ENCODE assay signal across 10 cellular contexts in the genomic region with DNA sequence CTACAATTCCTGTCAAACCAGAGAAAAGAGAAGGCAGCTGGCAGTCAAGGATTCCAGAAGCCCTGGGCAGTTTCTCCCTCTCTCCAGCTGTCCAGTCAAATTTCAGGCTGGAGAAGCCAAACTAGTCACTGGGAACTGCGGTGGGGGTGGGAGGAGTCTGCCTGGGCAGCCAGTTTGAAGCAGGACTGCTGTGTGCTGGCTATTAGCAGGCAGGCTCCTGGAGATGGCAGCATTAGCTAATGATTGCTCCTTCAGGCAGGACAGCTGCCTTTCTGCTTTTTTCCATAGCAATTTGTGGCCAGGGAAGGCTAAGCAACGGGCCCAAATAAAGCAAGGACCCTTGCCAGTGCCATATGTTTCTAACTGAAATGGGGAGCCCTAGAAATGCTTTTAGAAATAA. TPM values are rescaled to one million over a fixed set of nuclear protein-coding genes. Genes with fewer than 3 reads are reported as not detected.
DNase-seq lines count a peak whose midpoint lies in the region; ATAC-seq and TF ChIP-seq lines count a peak whose summit lies in the region.
"Had no signal": no experiment of that assay in that cellular context is flagged by ENCODE, and none has a peak within 500 bp of the region (broad histone marks: within the 10 kb centered on the region; RNA-seq: fewer than 3 reads in every experiment).

No MANE protein-coding gene starts in this region.

- no peaks in the 10 kb centered on the region for H3K9me3 ChIP-seq in psoas muscle
- H3K9me3 ChIP-seq in stomach: no peaks in the 10 kb centered on the region
- no peaks in the 10 kb centered on the region for H3K9me3 ChIP-seq in uterus
- H3K9me3 ChIP-seq: tibial nerve had no signal

- no peak for TF ChIP-seq POLR2A in stomach (IDR thresholded peaks at IDR 0.05)
- TF ChIP-seq POLR2A in uterus (IDR thresholded peaks at IDR 0.05): no peak

- H3K36me3 ChIP-seq in psoas muscle (ENCODE audit: insufficient read depth in 1 of 2, low read depth in 1 of 2) (no peaks in the 10 kb centered on the region), stomach (no peaks in the 10 kb centered on the region), uterus (no peaks in the 10 kb centered on the region)
- H3K36me3 ChIP-seq: tibial nerve had no signal

- no peak for TF ChIP-seq EP300 in stomach (IDR thresholded peaks at IDR 0.05)

- 0 to 11% (median 3%) methylated on average over 2 of the region's 2 CpGs for WGBS in psoas muscle, 3 donors
- WGBS in stomach, 5 donors: 0 to 8% (median 4%) methylated on average over 2 of the region's 2 CpGs

- no peaks in the 10 kb centered on the region for H3K27me3 Mint-ChIP-seq in activated T-helper 1 cell treated with anti-CD3 and anti-CD28 coated beads, Interleukin-12 subunit alpha, Interleukin-12 subunit beta, Interleukin-2, Interleukin-4 antibody, amounts not matched to agents 30 ng/mL and 10 ng/mL and 1 ng/mL, durations not matched to agents 14 hours and 24 hours and 36 hours (ENCODE audit: insufficient read depth)

- H3K27me3 ChIP-seq in psoas muscle (ENCODE audit: insufficient read depth in 3 of 3, low read length in 2 of 3) (no peaks in the 10 kb centered on the region), stomach (no peaks in the 10 kb centered on the region), uterus (peaks cover 0 to 6% of the 10 kb centered on the region in 2 donors)

- no peaks in the 10 kb centered on the region for H3K9me3 Mint-ChIP-seq in activated T-helper 1 cell treated with anti-CD3 and anti-CD28 coated beads, Interleukin-12 subunit alpha, Interleukin-12 subunit beta, Interleukin-2, Interleukin-4 antibody, amounts not matched to agents 30 ng/mL and 10 ng/mL and 1 ng/mL, durations not matched to agents 14 hours and 24 hours and 36 hours

- DNase-seq in GM03348 (ENCODE audit: low spot score) (peak; percentile 75), RKO (ENCODE audit: low spot score) (peak; percentile 50), fibroblast of villous mesenchyme (ENCODE audit: low read depth) (peak; percentile 4), psoas muscle (peak; percentile 51 to 64), stomach (no peak), NCI-H1436 treated with DMSO at 0.1 percent for 48 hours (lab: John Stamatoyannopoulos, UW) (no peak), uterus (no peak)
- no peak for DNase-seq in activated T-helper 1 cell treated with anti-CD3 and anti-CD28 coated beads, Interleukin-12 subunit alpha, Interleukin-12 subunit beta, Interleukin-2, Interleukin-4 antibody, amounts not matched to agents 30 ng/mL and 10 ng/mL and 1 ng/mL, durations not matched to agents 14 hours and 24 hours and 36 hours (ENCODE audit: low spot score)
- DNase-seq: stimulated activated CD4-positive, alpha-beta T cell treated with anti-CD3 and anti-CD28 coated beads, Interleukin-15, amount 100 ng/mL, for 24 hours had no signal

- ATAC-seq in psoas muscle: peak; percentile 85 to 91 (median 86)

- H3K27ac ChIP-seq in psoas muscle (no peak overlapping the region), stomach (no peak overlapping the region), uterus (no peak overlapping the region)
- H3K27ac ChIP-seq: tibial nerve had no signal

- H3K4me1 ChIP-seq in psoas muscle (peaks cover 18% of the 10 kb centered on the region), stomach (no peaks in the 10 kb centered on the region), uterus (no peaks in the 10 kb centered on the region)
- H3K4me1 ChIP-seq: tibial nerve had no signal

- H3K27ac Mint-ChIP-seq in activated T-helper 1 cell treated with anti-CD3 and anti-CD28 coated beads, Interleukin-12 subunit alpha, Interleukin-12 subunit beta, Interleukin-2, Interleukin-4 antibody, amounts not matched to agents 30 ng/mL and 10 ng/mL and 1 ng/mL, durations not matched to agents 14 hours and 24 hours and 36 hours: no peak overlapping the region

- no peaks in the 10 kb centered on the region for H3K36me3 Mint-ChIP-seq in activated T-helper 1 cell treated with anti-CD3 and anti-CD28 coated beads, Interleukin-12 subunit alpha, Interleukin-12 subunit beta, Interleukin-2, Interleukin-4 antibody, amounts not matched to agents 30 ng/mL and 10 ng/mL and 1 ng/mL, durations not matched to agents 14 hours and 24 hours and 36 hours (ENCODE audit: low read depth)

- no peaks in the 10 kb centered on the region for H3K4me1 Mint-ChIP-seq in activated T-helper 1 cell treated with anti-CD3 and anti-CD28 coated beads, Interleukin-12 subunit alpha, Interleukin-12 subunit beta, Interleukin-2, Interleukin-4 antibody, amounts not matched to agents 30 ng/mL and 10 ng/mL and 1 ng/mL, durations not matched to agents 14 hours and 24 hours and 36 hours (ENCODE audit: low read depth)

- H3K4me3 Mint-ChIP-seq in activated T-helper 1 cell treated with anti-CD3 and anti-CD28 coated beads, Interleukin-12 subunit alpha, Interleukin-12 subunit beta, Interleukin-2, Interleukin-4 antibody, amounts not matched to agents 30 ng/mL and 10 ng/mL and 1 ng/mL, durations not matched to agents 14 hours and 24 hours and 36 hours: no peak overlapping the region

- no peak for TF ChIP-seq CTCF in fibroblast of villous mesenchyme (IDR thresholded peaks at IDR 0.05; ENCODE audit: insufficient read depth, low read depth, low read length)
- peak; percentile 46 for TF ChIP-seq CTCF in psoas muscle (IDR thresholded peaks at IDR 0.05)
- TF ChIP-seq CTCF in stomach (IDR thresholded peaks at IDR 0.05): no peak
- no peak for TF ChIP-seq CTCF in uterus (IDR thresholded peaks at IDR 0.05)

- H3K4me3 ChIP-seq in fibroblast of villous mesenchyme (ENCODE audit: low read depth, low read length) (no peak overlapping the region), psoas muscle (no peak overlapping the region), stomach (no peak overlapping the region), uterus (no peak overlapping the region)
- H3K4me3 ChIP-seq: tibial nerve had no signal

- intact Hi-C loops in psoas muscle (cut with DNase I) (loop anchor here in 1 of 2 donors (5.0 kb wide), 1 partner anchor 801 kb away; no protein-coding TSS in a partner anchor), stomach (cut with DNase I; ENCODE audit: low total_unique reads) (no loop called here), uterus (cut with DNase I; ENCODE audit: low total_unique reads) (no loop called here)
- intact Hi-C loops in activated T-helper 1 cell treated with anti-CD3 and anti-CD28 coated beads, Interleukin-12 subunit alpha, Interleukin-12 subunit beta, Interleukin-2, Interleukin-4 antibody, amounts not matched to agents 30 ng/mL and 10 ng/mL and 1 ng/mL, durations not matched to agents 14 hours and 24 hours and 36 hours (cut with micrococcal nuclease): no loop called here

RNA-seq across cellular contexts. Expression of gene FGF13, which starts 44.7 kb away (rescaled TPM):
- total RNA-seq in fibroblast of villous mesenchyme (under 0.01 TPM in 1 of 2 replicates, not detected in the other), psoas muscle (10 to 100 TPM; 28.1 to 43.5 (median 34.9) TPM), stomach (10 to 100 TPM in 2 of 5 donors, 1 to 10 TPM in 1, under 1 TPM in 1, not detected in 1; 0.58 to 24.8 (median 7.7) TPM), uterus (10 to 100 TPM; 15.1 to 51.7 (median 20.1) TPM)
- polyA plus RNA-seq in psoas muscle (10 to 100 TPM; 10.9 to 54.0 (median 15.6) TPM), stomach (10 to 100 TPM in 1 of 3 donors, 1 to 10 TPM in 2; 3.4 to 11.2 (median 9.7) TPM)
- total RNA-seq in activated T-helper 1 cell treated with anti-CD3 and anti-CD28 coated beads, Interleukin-12 subunit alpha, Interleukin-12 subunit beta, Interleukin-2, Interleukin-4 antibody, amounts not matched to agents 30 ng/mL and 10 ng/mL and 1 ng/mL, durations not matched to agents 14 hours and 24 hours and 36 hours: not detected in 2 replicates

Comparison
In these comparisons a context has a peak if more than half of its experiments do, and no peak if none do; other contexts are left out.
1. DNase-seq: peak in GM03348 (single experiment), RKO (single experiment), fibroblast of villous mesenchyme (single experiment) and psoas muscle (2 of 2); none in stomach (single experiment), NCI-H1436 treated with DMSO at 0.1 percent for 48 hours (single experiment), activated T-helper 1 cell treated with anti-CD3 and anti-CD28 coated beads, Interleukin-12 subunit alpha, Interleukin-12 subunit beta, Interleukin-2, Interleukin-4 antibody, amounts not matched to agents 30 ng/mL and 10 ng/mL and 1 ng/mL, durations not matched to agents 14 hours and 24 hours and 36 hours (single experiment) and uterus (0 of 2).